Comparison of ENCODE assay signal across 24 cellular contexts in the genomic region with DNA sequence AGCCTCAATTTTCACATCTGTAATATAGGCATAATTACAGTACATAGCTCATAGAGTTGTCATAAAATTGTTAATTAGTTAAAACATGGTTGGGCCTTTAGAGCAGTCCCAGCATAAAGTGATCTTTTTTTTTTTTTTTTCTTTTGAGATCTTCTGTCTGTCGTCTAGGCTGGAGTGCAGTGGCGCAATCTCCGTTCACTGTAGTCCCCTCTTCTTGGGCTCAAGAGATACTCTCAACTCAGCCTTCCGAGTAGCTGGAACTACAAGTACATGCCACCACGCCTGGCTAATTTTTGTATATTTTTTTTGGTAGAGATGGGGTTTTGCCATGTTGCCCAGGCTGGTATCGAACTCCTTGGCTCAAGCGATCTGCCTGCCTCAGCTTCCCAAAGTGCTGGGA.
"Had no signal": no experiment of that assay in that cellular context is flagged by ENCODE, and none has a peak within 500 bp of the region (broad histone marks: within the 10 kb centered on the region; RNA-seq: fewer than 3 reads in every experiment).

No MANE protein-coding gene starts in this region.

- H3K9me3 ChIP-seq: esophagus squamous epithelium, gastrocnemius medialis, heart right ventricle, left lung, lower lobe of right lung, mucosa of descending colon had no signal

- H3K27me3 Mint-ChIP-seq: naive B cell had no signal

- H3K4me1 ChIP-seq: esophagus squamous epithelium, gastrocnemius medialis, heart right ventricle, left lung, lower lobe of right lung had no signal

- H3K9me3 Mint-ChIP-seq: mesothelial cell of epicardium, naive B cell had no signal

- H3K36me3 ChIP-seq: lower lobe of right lung had no signal

- H3K27ac Mint-ChIP-seq: mesothelial cell of epicardium had no signal

- H3K36me3 Mint-ChIP-seq: naive B cell had no signal

- H3K4me1 Mint-ChIP-seq: mesothelial cell of epicardium, naive B cell had no signal

- ATAC-seq: esophagus mucosa, gastrocnemius medialis, heart right ventricle, left cardiac atrium, left lung, left ventricle myocardium superior, lower lobe of right lung, mucosa of descending colon had no signal

- H3K27ac ChIP-seq: coronary artery, dorsolateral prefrontal cortex, epithelial cell of prostate, esophagus squamous epithelium, gastrocnemius medialis, heart right ventricle, left lung, lower lobe of right lung had no signal

- H3K4me3 ChIP-seq: coronary artery, dorsolateral prefrontal cortex, esophagus squamous epithelium, gastrocnemius medialis, heart right ventricle, left lung, lower lobe of right lung, mucosa of descending colon had no signal

- H3K4me3 Mint-ChIP-seq: mesothelial cell of epicardium, naive B cell had no signal

- H3K27me3 ChIP-seq: dorsolateral prefrontal cortex, esophagus squamous epithelium, gastrocnemius medialis, heart right ventricle, left lung had no signal

- DNase-seq: dermis blood vessel endothelial cell; effector CD4-positive, alpha-beta T cell; effector memory CD4-positive, alpha-beta T cell; erythroblast; esophagus squamous epithelium; foreskin fibroblast; foreskin melanocyte; gastrocnemius medialis; glutamatergic neuron; head of caudate nucleus; heart right ventricle; hippocampal formation; left cardiac atrium; left ventricle myocardium superior; lower lobe of right lung; mesenchymal stem cell; mucosa of descending colon; naive B cell had no signal
